8 cellular contexts compared by ENCODE assay signal in the genomic region with DNA sequence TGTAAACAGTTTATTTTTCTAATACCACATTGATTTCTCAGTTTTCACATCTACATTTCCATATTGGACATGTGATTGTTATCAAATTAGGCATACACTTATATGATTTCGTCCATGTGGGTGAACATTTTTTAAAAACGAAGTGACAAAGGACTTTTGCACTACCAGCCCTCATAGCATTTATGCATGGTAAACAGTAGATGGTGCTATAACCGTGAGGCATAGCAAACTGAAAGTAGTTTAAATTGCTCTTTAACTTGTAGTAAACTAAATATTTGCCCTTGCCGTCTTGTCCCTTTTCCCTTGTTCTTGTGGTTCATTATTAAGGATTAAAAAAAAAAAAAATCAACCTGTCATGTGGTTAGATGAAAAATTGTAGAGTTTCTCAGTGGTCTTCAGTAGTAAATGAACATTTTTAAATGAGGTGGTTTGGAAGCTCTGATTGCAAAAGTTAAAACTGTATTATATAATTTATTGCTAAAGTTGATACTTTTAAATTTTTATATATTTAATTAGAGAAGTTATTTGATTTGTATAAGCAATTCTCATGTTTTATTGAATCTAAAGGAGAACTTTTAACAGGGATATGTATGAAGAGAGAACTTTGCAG. TPM values are rescaled to one million over a fixed set of nuclear protein-coding genes. Genes with fewer than 3 reads are reported as not detected.
DNase-seq lines count a peak whose midpoint lies in the region; ATAC-seq and TF ChIP-seq lines count a peak whose summit lies in the region.

No MANE protein-coding gene starts in this region.

- no peak overlapping the region for H3K9ac ChIP-seq in HCT116 (ENCODE audit: low read length)

- BruUV-seq in HCT116 (replicated peaks; lab: Mats Ljungman, UMichigan): no TSS peak

- H2AFZ ChIP-seq in ACC112 (ENCODE audit: low read length, unreplicated experiment) (no peak overlapping the region), HCT116 (ENCODE audit: low read depth, low read length, poor library complexity, severe bottlenecking) (no peak overlapping the region)

- POLR2A ChIA-PET in HCT116 (lab: Charles Lee): no interaction called here
- POLR2A ChIA-PET in naive thymus-derived CD4-positive, alpha-beta T cell (lab: Charles Lee): interaction anchor here (0.5 to 1.4 kb wide), 3 partner anchors 58 to 65 kb away, joined by 3 to 6 read pairs (median 3); partner anchors contain the start of genes DHFR2 and NSUN3

- no peaks in the 10 kb centered on the region for H3K79me2 ChIP-seq in ACC112 (ENCODE audit: control insufficient read depth, insufficient read depth, low read length, unreplicated experiment)
- no peaks in the 10 kb centered on the region for H3K79me2 ChIP-seq in HCT116 (ENCODE audit: insufficient read depth, low read length)

- peak; percentile 72 for TF ChIP-seq CTCF in GM06990 (IDR thresholded peaks at IDR 0.05; ENCODE audit: insufficient read depth, low read length, poor library complexity, severe bottlenecking)
- TF ChIP-seq CTCF in HCT116 (IDR thresholded peaks at IDR 0.05 in 2 of 3, conservative IDR thresholded peaks at IDR 0.05 in 1 of 3; ENCODE audit: borderline replicate concordance in 1 of 3, insufficient read depth in 1 of 3, low read depth in 2 of 3, low read length in 2 of 3): peak; percentile 51 to 86 (median 77); a peak in 5 of 6 replicates
- TF ChIP-seq CTCF in LNCAP (IDR thresholded peaks at IDR 0.05): peak; percentile 89

- DNase-seq in GM06990 (ENCODE audit: extremely low read depth, insufficient read length) (no peak), HCT116 (ENCODE audit: low read depth, low spot score) (peak; percentile 37), SW480 (ENCODE audit: low spot score) (peak; percentile 42), epithelial cell of prostate (ENCODE audit: low read depth, low spot score) (peak; percentile 22), T-helper 9 cell (no peak)
- DNase-seq in naive thymus-derived CD4-positive, alpha-beta T cell: peak in 7 of 9 donors; percentile 18 to 61 (median 51)

- H3K4me1 Mint-ChIP-seq in naive thymus-derived CD4-positive, alpha-beta T cell: peaks cover 0 to 7% (median 4%) of the 10 kb centered on the region in 7 donors

- peak overlapping the region; percentile 40; the same call in 1 of the 2 replicates for H3K4me2 ChIP-seq in HCT116 (ENCODE audit: low read length)

- intact Hi-C loops in HCT116 (cut with micrococcal nuclease): loop anchor here (2.0 kb wide), 1 partner anchor 64 kb away; no protein-coding TSS in a partner anchor
- intact Hi-C loops in naive thymus-derived CD4-positive, alpha-beta T cell (cut with micrococcal nuclease): loop anchor here (1.0 to 5.0 kb wide), 7 partner anchors 24 to 283 kb away; partner anchors contain the start of genes ARL13B (in 2 of the 2) and DHFR2 (in 1 of the 2)

- TF ChIP-seq POLR2A in HCT116 (IDR thresholded peaks at IDR 0.05; ENCODE audit: borderline replicate concordance, extremely low read depth, insufficient read depth, insufficient read length): no peak

- H3K27me3 ChIP-seq in ACC112 (ENCODE audit: insufficient read depth, low read length) (no peaks in the 10 kb centered on the region), GM06990 (replicated peaks; ENCODE audit: control insufficient read depth, insufficient read depth, low read length) (no peaks in the 10 kb centered on the region), HCT116 (ENCODE audit: insufficient read depth, low read length) (no peaks in the 10 kb centered on the region)
- no peaks in the 10 kb centered on the region for H3K27me3 ChIP-seq in naive thymus-derived CD4-positive, alpha-beta T cell (ENCODE audit: control insufficient read depth in 2 of 2, insufficient read depth in 2 of 2, low read length in 2 of 2)

- H3K9me3 ChIP-seq in HCT116 (ENCODE audit: control insufficient read depth in 1 of 2, insufficient read depth in 1 of 2, low read depth in 1 of 2, low read length in 2 of 2): no peaks in the 10 kb centered on the region
- no peaks in the 10 kb centered on the region for H3K9me3 ChIP-seq in naive thymus-derived CD4-positive, alpha-beta T cell (ENCODE audit: control insufficient read depth in 2 of 3, low read length in 3 of 3)

- peaks cover 0 to 4% (median 2%) of the 10 kb centered on the region in 5 donors for H3K36me3 Mint-ChIP-seq in naive thymus-derived CD4-positive, alpha-beta T cell

- peak overlapping the region; percentile 8 to 82 (median 75) for H3K4me3 Mint-ChIP-seq in naive thymus-derived CD4-positive, alpha-beta T cell

- H3K27ac Mint-ChIP-seq in naive thymus-derived CD4-positive, alpha-beta T cell: peak overlapping the region in 4 of 9 donors; percentile 15 to 91 (median 67)

- H3K27me3 Mint-ChIP-seq in naive thymus-derived CD4-positive, alpha-beta T cell: no peaks in the 10 kb centered on the region

- CTCF ChIA-PET in HCT116 (lab: Charles Lee): interaction anchor here (0.7 to 2.1 kb wide), 6 partner anchors 12 to 98 kb away, joined by 3 to 10 read pairs (median 4); partner anchors contain the start of gene ARL13B
- CTCF ChIA-PET in naive thymus-derived CD4-positive, alpha-beta T cell (lab: Charles Lee): interaction anchor here (0.6 to 5.9 kb wide), 5 partner anchors 23 to 144 kb away, joined by 3 to 32 read pairs (median 4); partner anchors contain the start of gene ARL13B

- H4K20me1 ChIP-seq in HCT116 (ENCODE audit: insufficient read depth): no peaks in the 10 kb centered on the region

- no peak overlapping the region for H3K27ac ChIP-seq in ACC112 (ENCODE audit: low read depth, low read length)
- no peak overlapping the region for H3K27ac ChIP-seq in HCT116 (ENCODE audit: low read depth, low read length)
- no peak overlapping the region for H3K27ac ChIP-seq in epithelial cell of prostate
- H3K27ac ChIP-seq in naive thymus-derived CD4-positive, alpha-beta T cell (ENCODE audit: low read depth, low read length): no peak overlapping the region

- H3K4me1 ChIP-seq in ACC112 (ENCODE audit: control insufficient read depth, insufficient read depth, low read length, unreplicated experiment) (no peaks in the 10 kb centered on the region), HCT116 (ENCODE audit: control insufficient read depth in 1 of 2, insufficient read depth in 2 of 2, low read length in 2 of 2) (0 out of 4 replicates have a peak, but pooled peaks cover 0 to 2% of the 10 kb centered on the region in 2 experiments)
- no peaks in the 10 kb centered on the region for H3K4me1 ChIP-seq in naive thymus-derived CD4-positive, alpha-beta T cell (ENCODE audit: control insufficient read depth in 2 of 2, insufficient read depth in 2 of 2, low read length in 2 of 2)

- peak; percentile 63 for ATAC-seq in HCT116
- ATAC-seq in naive thymus-derived CD4-positive, alpha-beta T cell: peak; percentile 91

- RAD21 ChIA-PET in HCT116 (lab: Charles Lee; ENCODE audit: low non-redundant PET in 1 of 2, low total read pairs in 2 of 2, uncharacterized antibody in 2 of 2, unreplicated experiment in 2 of 2): no interaction called here

- peak; percentile 57 for TF ChIP-seq RAD21 in HCT116 (IDR thresholded peaks at IDR 0.05; ENCODE audit: low read depth)

- no peaks in the 10 kb centered on the region for H3K9me2 ChIP-seq in HCT116 (ENCODE audit: insufficient read depth)

- H3K36me3 ChIP-seq in ACC112 (ENCODE audit: insufficient read depth, low read length): no peaks in the 10 kb centered on the region
- H3K36me3 ChIP-seq in GM06990 (ENCODE audit: control insufficient read depth, insufficient read depth, low read length): no peaks in the 10 kb centered on the region
- no peaks in the 10 kb centered on the region for H3K36me3 ChIP-seq in HCT116 (ENCODE audit: control insufficient read depth in 1 of 2, insufficient read depth in 2 of 2, low read length in 2 of 2)
- no peaks in the 10 kb centered on the region for H3K36me3 ChIP-seq in naive thymus-derived CD4-positive, alpha-beta T cell (ENCODE audit: control insufficient read depth in 2 of 3, insufficient read depth in 3 of 3, low read length in 3 of 3)

- H3K4me3 ChIP-seq in ACC112 (ENCODE audit: low read depth, low read length): peak overlapping the region; percentile 52
- peak overlapping the region; percentile 29 for H3K4me3 ChIP-seq in GM06990 (replicated peaks; ENCODE audit: low read depth, low read length)
- no peak overlapping the region for H3K4me3 ChIP-seq in HCT116 (replicated peaks in 1 of 2; ENCODE audit: low read depth in 1 of 2, low read length in 2 of 2)
- no peak overlapping the region for H3K4me3 ChIP-seq in naive thymus-derived CD4-positive, alpha-beta T cell (ENCODE audit: low read length)

- H3K9me3 Mint-ChIP-seq in naive thymus-derived CD4-positive, alpha-beta T cell: peaks cover 0 to 1% (median 0%) of the 10 kb centered on the region in 11 donors

TF ChIP-seq in HCT116, 20 proteins besides CTCF, POLR2A, EP300 and RAD21 (continues in another document):
- TF ChIP-seq CEBPB (IDR thresholded peaks at IDR 0.05; ENCODE audit: low read depth) (no peak), EGR1 (IDR thresholded peaks at IDR 0.05; ENCODE audit: low read depth) (no peak), JUND (IDR thresholded peaks at IDR 0.05) (no peak)

RNA-seq across cellular contexts. Expression of gene STX19, which starts 24.0 kb away (rescaled TPM):
- total RNA-seq in HCT116 (2021; ENCODE audit: unreplicated experiment): not detected
- 0.05 TPM in 1 of 2 replicates, not detected in the other for polyA plus RNA-seq in HCT116 (2012)
- total RNA-seq in naive thymus-derived CD4-positive, alpha-beta T cell: not detected
- polyA plus RNA-seq in naive thymus-derived CD4-positive, alpha-beta T cell: under 1 TPM in 1 of 2 donors, not detected in 1; 0.45 TPM

RNA-seq across cellular contexts. Expression of gene ARL13B, which starts 24.5 kb away (rescaled TPM):
- 8.2 TPM for total RNA-seq in HCT116 (2021; ENCODE audit: unreplicated experiment)
- 2.1 and 2.2 TPM in 2 replicates for polyA plus RNA-seq in HCT116 (2012)
- 10 to 100 TPM in 1 of 5 experiments, 1 to 10 TPM in 4; 5.3 to 10.2 (median 7.0) TPM for total RNA-seq in naive thymus-derived CD4-positive, alpha-beta T cell
- 1 to 10 TPM; 4.4 to 7.8 TPM for polyA plus RNA-seq in naive thymus-derived CD4-positive, alpha-beta T cell

RNA-seq across cellular contexts. Expression of gene PROS1, which starts 30.7 kb away (rescaled TPM):
- 9.6 TPM for total RNA-seq in HCT116 (2021; ENCODE audit: unreplicated experiment)
- 4.3 and 5.3 TPM in 2 replicates for polyA plus RNA-seq in HCT116 (2012)
- total RNA-seq in naive thymus-derived CD4-positive, alpha-beta T cell: under 1 TPM in 2 of 5 experiments, not detected in 3; 0.54 to 0.80 TPM
- polyA plus RNA-seq in naive thymus-derived CD4-positive, alpha-beta T cell: under 1 TPM in 1 of 2 donors, not detected in 1; 0.13 TPM

RNA-seq across cellular contexts. Expression of gene DHFR2, which starts 58.3 kb away (rescaled TPM):
- total RNA-seq in HCT116 (2021; ENCODE audit: unreplicated experiment): 1.8 TPM
- 0.55 and 1.2 TPM in 2 replicates for polyA plus RNA-seq in HCT116 (2012)
- total RNA-seq in naive thymus-derived CD4-positive, alpha-beta T cell: 10 to 100 TPM in 2 of 5 experiments, 1 to 10 TPM in 3; 1.5 to 17.9 (median 9.0) TPM
- polyA plus RNA-seq in naive thymus-derived CD4-positive, alpha-beta T cell: 1 to 10 TPM; 3.0 to 5.2 TPM

RNA-seq across cellular contexts. Expression of gene NSUN3, which starts 58.5 kb away (rescaled TPM):
- total RNA-seq in HCT116 (2021; ENCODE audit: unreplicated experiment): 6.6 TPM
- polyA plus RNA-seq in HCT116 (2012): 3.2 and 3.9 TPM in 2 replicates
- 10 to 100 TPM; 19.9 to 24.0 (median 20.5) TPM for total RNA-seq in naive thymus-derived CD4-positive, alpha-beta T cell
- polyA plus RNA-seq in naive thymus-derived CD4-positive, alpha-beta T cell: 10 to 100 TPM in 1 of 2 donors, 1 to 10 TPM in 1; 7.3 to 13.0 TPM

Comparison
In these comparisons a context has a peak if more than half of its experiments do, and no peak if none do; other contexts are left out.
1. H3K4me3 ChIP-seq: peak in ACC112 (single experiment) and GM06990 (single experiment); none in HCT116 (0 of 2) and naive thymus-derived CD4-positive, alpha-beta T cell (single experiment).
2. DNase-seq: peak in HCT116 (single experiment), SW480 (single experiment), epithelial cell of prostate (single experiment) and naive thymus-derived CD4-positive, alpha-beta T cell (7 of 9); none in GM06990 (single experiment) and T-helper 9 cell (single experiment).
3. Peak in every context shown above with its lines, with median percentiles within 50 percentile points of each other: CTCF ChIP-seq.